In genomic region chr2:190679391-190679790, GRCh38 we compare ENCODE assay signal across 19 cellular contexts. TPM values are rescaled to one million over a fixed set of nuclear protein-coding genes. Genes with fewer than 3 reads are reported as not detected.
DNase-seq lines count a peak whose midpoint lies in the region; ATAC-seq and TF ChIP-seq lines count a peak whose summit lies in the region.
"Had no signal": no experiment of that assay in that cellular context is flagged by ENCODE, and none has a peak within 500 bp of the region (broad histone marks: within the 10 kb centered on the region; RNA-seq: fewer than 3 reads in every experiment).

No MANE protein-coding gene starts in this region.

- H3K9me3 ChIP-seq in HUES64 (ENCODE audit: insufficient read depth, low read depth, low read length): no peaks in the 10 kb centered on the region
- H3K9me3 ChIP-seq: HAP-1, transverse colon had no signal

- no peaks in the 10 kb centered on the region for H3K9me3 Mint-ChIP-seq in activated T-cell treated with anti-CD3 and anti-CD28 coated beads, Interleukin-2, amount 50 U/mL, for 72 hours
- H3K9me3 Mint-ChIP-seq in dendritic cell treated with granulocyte-macrophage colony-stimulating factor and Interleukin-4, amounts not matched to agents 40 ng/mL and 50 ng/mL, for 4 days: peaks cover 10% of the 10 kb centered on the region
- no peaks in the 10 kb centered on the region for H3K9me3 Mint-ChIP-seq in osteocyte (ENCODE audit: unreplicated experiment)
- H3K9me3 Mint-ChIP-seq: CD4-positive, alpha-beta T cell had no signal

- peak overlapping the region; percentile 98 for H3K27ac Mint-ChIP-seq in activated T-cell treated with anti-CD3 and anti-CD28 coated beads, Interleukin-2, amount 50 U/mL, for 72 hours
- peak overlapping the region; percentile 76 for H3K27ac Mint-ChIP-seq in dendritic cell treated with granulocyte-macrophage colony-stimulating factor and Interleukin-4, amounts not matched to agents 40 ng/mL and 50 ng/mL, for 4 days
- H3K27ac Mint-ChIP-seq in osteocyte (ENCODE audit: unreplicated experiment): peak overlapping the region; percentile 92

- no peak overlapping the region for H3K4me3 ChIP-seq in HUES64 (ENCODE audit: low read length)
- H3K4me3 ChIP-seq: HAP-1, K562, transverse colon had no signal

- H3K36me3 ChIP-seq in HUES64 (ENCODE audit: insufficient read depth, low read length): no peaks in the 10 kb centered on the region; the same call in 1 of the 2 replicates

- H3K4me1 Mint-ChIP-seq in activated T-cell treated with anti-CD3 and anti-CD28 coated beads, Interleukin-2, amount 50 U/mL, for 72 hours (ENCODE audit: low read depth): peaks cover 65% of the 10 kb centered on the region
- peaks cover 23% of the 10 kb centered on the region for H3K4me1 Mint-ChIP-seq in dendritic cell treated with granulocyte-macrophage colony-stimulating factor and Interleukin-4, amounts not matched to agents 40 ng/mL and 50 ng/mL, for 4 days (ENCODE audit: low read depth)
- peaks cover 61% of the 10 kb centered on the region for H3K4me1 Mint-ChIP-seq in osteocyte (ENCODE audit: unreplicated experiment)

- H3K4me3 Mint-ChIP-seq in activated T-cell treated with anti-CD3 and anti-CD28 coated beads, Interleukin-2, amount 50 U/mL, for 72 hours: peak overlapping the region; percentile 70 to 76
- no peak overlapping the region for H3K4me3 Mint-ChIP-seq in dendritic cell treated with granulocyte-macrophage colony-stimulating factor and Interleukin-4, amounts not matched to agents 40 ng/mL and 50 ng/mL, for 4 days
- no peak overlapping the region for H3K4me3 Mint-ChIP-seq in osteocyte (ENCODE audit: unreplicated experiment)

- WGBS in HUES64: 100% methylated on average over 1 of the region's 1 CpG

- no peaks in the 10 kb centered on the region for H3K27me3 Mint-ChIP-seq in activated T-cell treated with anti-CD3 and anti-CD28 coated beads, Interleukin-2, amount 50 U/mL, for 72 hours (ENCODE audit: low read depth)
- H3K27me3 Mint-ChIP-seq in dendritic cell treated with granulocyte-macrophage colony-stimulating factor and Interleukin-4, amounts not matched to agents 40 ng/mL and 50 ng/mL, for 4 days: no peaks in the 10 kb centered on the region
- H3K27me3 Mint-ChIP-seq in osteocyte (ENCODE audit: unreplicated experiment): no peaks in the 10 kb centered on the region
- H3K27me3 Mint-ChIP-seq: CD4-positive, alpha-beta T cell had no signal

- no peak overlapping the region for H3K9ac ChIP-seq in HUES64 (ENCODE audit: low read depth, low read length)

- H3K36me3 Mint-ChIP-seq in activated T-cell treated with anti-CD3 and anti-CD28 coated beads, Interleukin-2, amount 50 U/mL, for 72 hours (ENCODE audit: insufficient read depth in 2 of 2): peaks cover 7 to 19% of the 10 kb centered on the region in 2 donors
- H3K36me3 Mint-ChIP-seq in dendritic cell treated with granulocyte-macrophage colony-stimulating factor and Interleukin-4, amounts not matched to agents 40 ng/mL and 50 ng/mL, for 4 days (ENCODE audit: low read depth): peaks cover 55% of the 10 kb centered on the region
- H3K36me3 Mint-ChIP-seq in osteocyte (ENCODE audit: unreplicated experiment): peaks cover 37% of the 10 kb centered on the region

- H3K27me3 ChIP-seq in HUES64 (ENCODE audit: insufficient read depth, low read length): no peaks in the 10 kb centered on the region
- H3K27me3 ChIP-seq: foreskin keratinocyte, transverse colon had no signal

- ATAC-seq in activated T-cell treated with anti-CD3 and anti-CD28 coated beads, Interleukin-2, amount 50 U/mL, for 72 hours (replicated peaks in 1 of 2): no peak
- no peak for ATAC-seq in HG02610 (IDR thresholded peaks at IDR 0.05; ENCODE audit: unreplicated experiment)

- intact Hi-C loops in dendritic cell treated with granulocyte-macrophage colony-stimulating factor and Interleukin-4, amounts not matched to agents 40 ng/mL and 50 ng/mL, for 4 days (cut with micrococcal nuclease): loop anchor here (5.0 kb wide), 1 partner anchor 37 kb away; no protein-coding TSS in a partner anchor

- H3K27ac ChIP-seq in HUES64 (ENCODE audit: low read depth, low read length): peak overlapping the region; percentile 43; the same call in 1 of the 2 replicates
- H3K27ac ChIP-seq: foreskin keratinocyte, HL-60 had no signal

- TF ChIP-seq CTCF in osteocyte (IDR thresholded peaks at IDR 0.05): no peak

- peaks cover 52% of the 10 kb centered on the region for H3K4me1 ChIP-seq in HUES64 (ENCODE audit: insufficient read depth, low read length)

- no peak for DNase-seq in activated T-cell treated with anti-CD3 and anti-CD28 coated beads, Interleukin-2, amount 50 U/mL, for 72 hours
- DNase-seq in activated T-cell treated with anti-CD3 and anti-CD28 coated beads for 4 hours (no peak), osteocyte (ENCODE audit: extremely low spot score, unreplicated experiment) (no peak), SW 1271 (lab: John Stamatoyannopoulos, UW) (no peak), DMS53 treated with DMSO at 0.1 percent for 48 hours (lab: John Stamatoyannopoulos, UW; ENCODE audit: unreplicated experiment) (no peak)
- DNase-seq: activated gamma-delta T cell treated with Interleukin-2 at 50 U/mL for 16 hours; CD4-positive, alpha-beta T cell; DMS79; foreskin keratinocyte; NCI-H187 treated with DMSO at 0.1 percent for 48 hours; NCI-H345; NK-92 treated with Interleukin-12 subunit alpha and Interleukin-12 subunit beta, amount 100 ng/mL, for 24 hours had no signal

RNA-seq across cellular contexts. Expression of gene NAB1, which starts 30.5 kb away (rescaled TPM):
- total RNA-seq in activated T-cell treated with anti-CD3 and anti-CD28 coated beads, Interleukin-2, amount 50 U/mL, for 72 hours: 10 to 100 TPM; 42.8 to 61.3 TPM
- polyA plus RNA-seq in HUES64 (2013, experiment 1 of 2): 21.8 TPM
- polyA plus RNA-seq in HUES64 (2013, experiment 2 of 2): 21.0 TPM
- total RNA-seq in osteocyte: 53.6 and 63.3 TPM in 2 replicates

Comparison
In these comparisons a context has a peak if more than half of its experiments do, and no peak if none do; other contexts are left out.
1. H3K4me3 Mint-ChIP-seq: peak in activated T-cell treated with anti-CD3 and anti-CD28 coated beads, Interleukin-2, amount 50 U/mL, for 72 hours (2 of 2); none in dendritic cell treated with granulocyte-macrophage colony-stimulating factor and Interleukin-4, amounts not matched to agents 40 ng/mL and 50 ng/mL, for 4 days (single experiment) and osteocyte (single experiment).
2. Peak in every context shown above with its lines, with median percentiles within 50 percentile points of each other: H3K27ac Mint-ChIP-seq.